Comparison of ENCODE assay signal across 9 cellular contexts in the genomic region with DNA sequence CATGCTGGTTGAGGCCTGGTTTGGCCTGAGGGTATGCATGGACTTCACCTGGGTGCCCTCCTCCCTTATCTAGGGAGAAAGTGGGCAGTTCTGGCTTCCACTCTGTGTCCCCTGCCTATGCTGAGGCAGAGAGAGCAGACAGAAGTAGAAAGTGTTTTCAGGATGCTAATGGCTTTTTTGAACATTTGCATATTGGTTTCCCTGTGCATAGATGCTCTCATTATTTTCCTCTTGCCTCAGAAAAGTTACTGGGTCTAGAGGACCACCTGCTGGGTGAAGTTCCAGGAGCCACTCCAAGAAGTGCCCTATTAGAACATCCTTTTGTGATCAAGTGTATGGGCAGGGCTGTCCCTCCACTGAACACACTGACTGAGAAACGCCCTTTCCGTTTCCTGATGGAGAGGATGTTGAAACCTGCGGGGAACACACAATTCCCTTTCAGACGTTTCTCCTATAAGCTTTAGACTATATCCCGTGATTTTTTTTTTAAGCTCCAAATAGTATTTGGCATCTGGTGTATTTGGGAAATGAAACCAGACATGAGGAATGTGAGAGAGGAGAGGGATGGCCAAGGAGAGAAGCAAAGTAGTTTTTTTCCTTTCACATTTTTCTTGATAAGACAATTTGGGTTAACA.
DNase-seq lines count a peak whose midpoint lies in the region; ATAC-seq, FAIRE-seq and TF ChIP-seq lines count a peak whose summit lies in the region.
"Had no signal": no experiment of that assay in that cellular context is flagged by ENCODE, and none has a peak within 500 bp of the region (broad histone marks: within the 10 kb centered on the region; RNA-seq: fewer than 3 reads in every experiment).

No MANE protein-coding gene starts in this region.

- TF ChIP-seq CTCF in dorsolateral prefrontal cortex (IDR thresholded peaks at IDR 0.05 in 54 of 56, conservative IDR thresholded peaks at IDR 0.05 in 2 of 56; ENCODE audit: low read depth in 1 of 56, partially characterized antibody in 56 of 56) = no peak

- intact Hi-C loops in dorsolateral prefrontal cortex (cut with DNase I) = no loop called here

- peak overlapping the region in 44 of 59 donors; percentile 2 to 79 (median 48) for H3K27ac ChIP-seq in dorsolateral prefrontal cortex

- peak overlapping the region in 2 of 59 donors; percentile 2 to 9 for H3K4me3 ChIP-seq in dorsolateral prefrontal cortex

- H3K27me3 ChIP-seq in dorsolateral prefrontal cortex = no peaks in the 10 kb centered on the region

- DNase-seq in dorsolateral prefrontal cortex (peak in 1 of 10 donors; percentile 10), pulmonary artery endothelial cell (ENCODE audit: low read depth, low spot score) (peak; percentile 19), NCI-H1694 (lab: John Stamatoyannopoulos, UW) (no peak), RCC 7860 (ENCODE audit: low spot score) (no peak), NOMO-1 treated with DMSO at 0.1 percent for 48 hours (lab: John Stamatoyannopoulos, UW; ENCODE audit: unreplicated experiment) (no peak), NCI-H524 (lab: John Stamatoyannopoulos, UW) (no peak)

- peak; percentile 88 for ATAC-seq in GM18511 (IDR thresholded peaks at IDR 0.05; ENCODE audit: unreplicated experiment)
- peak; percentile 75 for ATAC-seq in HG03460 (IDR thresholded peaks at IDR 0.05; ENCODE audit: unreplicated experiment)
- ATAC-seq: Panc1 had no signal

- no peak for FAIRE-seq in RCC 7860 (lab: Jason Lieb, UNC)
